ENCODE assay signal across 8 cellular contexts in the genomic region with DNA sequence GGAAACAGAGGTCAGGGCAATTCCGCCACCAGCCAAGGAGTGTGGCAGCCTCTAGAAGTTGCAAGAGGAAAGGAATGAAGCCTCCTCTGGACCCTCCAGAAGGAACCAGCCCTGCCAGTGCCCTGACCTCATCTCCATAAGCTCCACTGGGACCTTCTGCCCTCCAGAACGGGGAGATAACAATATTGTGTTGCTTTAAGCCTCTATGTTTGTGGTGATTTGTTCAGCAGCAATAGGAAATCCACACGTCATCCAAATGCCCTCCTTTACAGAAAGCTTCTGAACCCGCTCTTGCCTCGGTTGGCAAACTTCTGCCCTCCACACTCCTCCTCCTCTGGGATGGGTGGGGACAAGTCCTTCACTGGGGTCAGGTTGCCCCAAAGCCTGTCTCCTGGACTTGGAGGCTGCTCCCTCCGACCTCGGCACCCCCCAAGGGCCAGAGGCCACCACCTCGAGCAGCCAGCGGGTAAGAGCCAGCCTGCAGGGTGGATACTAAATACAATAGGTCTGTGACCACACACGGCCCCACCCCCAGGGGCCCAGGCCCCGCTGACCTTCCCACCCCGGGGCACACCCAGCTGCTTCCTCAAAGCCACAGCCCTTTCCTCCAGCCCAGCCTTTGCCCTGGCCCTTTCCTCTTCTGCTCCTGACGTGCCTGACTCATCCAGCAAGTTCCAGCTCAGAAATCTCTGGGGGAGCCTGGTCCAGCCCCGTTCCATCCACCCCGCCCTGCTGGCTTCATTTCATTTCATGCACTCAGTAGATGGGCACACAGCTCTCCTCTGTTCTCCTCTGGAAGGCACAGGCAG. TPM values are rescaled to one million over a fixed set of nuclear protein-coding genes. Genes with fewer than 3 reads are reported as not detected.
DNase-seq lines count a peak whose midpoint lies in the region; TF ChIP-seq lines count a peak whose summit lies in the region.

No MANE protein-coding gene starts in this region.

- TF ChIP-seq EP300 in SK-N-SH (IDR thresholded peaks at IDR 0.05; ENCODE audit: borderline replicate concordance in 1 of 2, low read depth in 1 of 2, low read length in 1 of 2), result peak in 1 of 2 experiments; percentile 22; a peak in 1 of 4 replicates
- TF ChIP-seq EP300 in ovary (IDR thresholded peaks at IDR 0.05), result no peak

- WGBS in SK-N-SH (ENCODE audit: low lambda C conversion rate), result 63% methylated on average over 9 of the region's 15 CpGs
- WGBS in ovary, 3 donors, result 52 to 54% (median 54%) methylated on average over 15 of the region's 15 CpGs

- H3K4me1 ChIP-seq in SK-N-SH (ENCODE audit: control insufficient read depth in 1 of 2, insufficient read depth in 2 of 2, low read depth in 1 of 2, low read length in 1 of 2) (peaks cover 0 to 7% of the 10 kb centered on the region in 2 experiments; a peak in 1 of 4 replicates), fibroblast of lung (ENCODE audit: control insufficient read depth, extremely low read depth, insufficient read depth, low read length) (peaks cover 7% of the 10 kb centered on the region), ovary (ENCODE audit: insufficient read depth) (peaks cover 26% of the 10 kb centered on the region)

- H3K27me3 ChIP-seq in SK-N-SH (ENCODE audit: insufficient read depth) (no peaks in the 10 kb centered on the region), fibroblast of lung (ENCODE audit: control insufficient read depth, insufficient read depth, low read length) (no peaks in the 10 kb centered on the region), ovary (no peaks in the 10 kb centered on the region)

- POLR2A ChIA-PET in SK-N-SH (lab: Yijun Ruan, JAX), result no interaction called here

- H3K9ac ChIP-seq in SK-N-SH, result no peak overlapping the region
- no peak overlapping the region for H3K9ac ChIP-seq in fibroblast of lung (ENCODE audit: insufficient read depth, low read length)

- TF ChIP-seq CTCF in SK-N-SH (IDR thresholded peaks at IDR 0.05), result no peak
- TF ChIP-seq CTCF in fibroblast of lung (conservative IDR thresholded peaks at IDR 0.05 in 1 of 2, IDR thresholded peaks at IDR 0.05 in 1 of 2; ENCODE audit: low read depth in 1 of 2, low read length in 2 of 2), result no peak
- TF ChIP-seq CTCF in ovary (IDR thresholded peaks at IDR 0.05), result no peak

- no peak overlapping the region for H3K27ac ChIP-seq in SK-N-SH (ENCODE audit: low read depth in 2 of 2, low read length in 1 of 2)
- H3K27ac ChIP-seq in fibroblast of lung (ENCODE audit: insufficient read depth, low read length), result no peak overlapping the region
- peak overlapping the region in 1 of 2 donors; percentile 49 for H3K27ac ChIP-seq in ovary

- H3K4me2 ChIP-seq in SK-N-SH (peak overlapping the region; percentile 38; the same call in 1 of the 2 replicates), fibroblast of lung (ENCODE audit: extremely low read depth, insufficient read depth, low read length) (no peak overlapping the region)

- no peaks in the 10 kb centered on the region for H3K79me2 ChIP-seq in SK-N-SH (ENCODE audit: insufficient read depth)
- H3K79me2 ChIP-seq in fibroblast of lung (ENCODE audit: control insufficient read depth, insufficient read depth, low read length), result no peaks in the 10 kb centered on the region

- H4K20me1 ChIP-seq in SK-N-SH (ENCODE audit: insufficient read depth) (no peaks in the 10 kb centered on the region), fibroblast of lung (ENCODE audit: control insufficient read depth, extremely low read depth, insufficient read depth, low read length) (no peaks in the 10 kb centered on the region)

- no peak overlapping the region for H3K4me3 ChIP-seq in SK-N-SH (ENCODE audit: low read depth in 2 of 2, low read length in 1 of 2)
- no peak overlapping the region for H3K4me3 ChIP-seq in fibroblast of lung (replicated peaks in 1 of 4; ENCODE audit: control extremely low read depth in 1 of 4, insufficient read depth in 1 of 4, low read depth in 3 of 4, low read length in 4 of 4)
- no peak overlapping the region for H3K4me3 ChIP-seq in ovary

- no peaks in the 10 kb centered on the region for H3F3A ChIP-seq in SK-N-SH (replicated peaks; ENCODE audit: insufficient read depth)

- TF ChIP-seq POLR2A in ovary (IDR thresholded peaks at IDR 0.05), result no peak

- no peaks in the 10 kb centered on the region for H3K9me3 ChIP-seq in SK-N-SH
- no peaks in the 10 kb centered on the region for H3K9me3 ChIP-seq in fibroblast of lung (ENCODE audit: control insufficient read depth, insufficient read depth, low read depth, low read length)
- no peaks in the 10 kb centered on the region for H3K9me3 ChIP-seq in ovary

- H3K36me3 ChIP-seq in SK-N-SH (replicated peaks in 1 of 2; ENCODE audit: control insufficient read depth in 1 of 2, insufficient read depth in 2 of 2, low read length in 1 of 2), result no peaks in the 10 kb centered on the region
- no peaks in the 10 kb centered on the region for H3K36me3 ChIP-seq in fibroblast of lung (ENCODE audit: control insufficient read depth, insufficient read depth, low read length)
- H3K36me3 ChIP-seq in ovary, result no peaks in the 10 kb centered on the region

- DNase-seq in Daoy (ENCODE audit: low read depth) (peak; percentile 80), SK-N-SH (no peak), fibroblast of lung (ENCODE audit: low read depth in 2 of 2) (peak; percentile 70 to 85), ovary (peak; percentile 50 to 77 (median 63)), DMS114 treated with DMSO at 0.1 percent for 48 hours (lab: John Stamatoyannopoulos, UW; ENCODE audit: unreplicated experiment) (no peak), NCI-H2196 treated with DMSO at 0.1 percent for 48 hours (lab: John Stamatoyannopoulos, UW; ENCODE audit: unreplicated experiment) (no peak), RKO (ENCODE audit: low spot score) (no peak)
- DNase-seq in activated CD4-positive, alpha-beta T cell treated with anti-CD3 and anti-CD28 coated beads, Interleukin-2, amount 50 U/mL, for 48 hours, result no peak

- CTCF ChIA-PET in SK-N-SH (lab: Yijun Ruan, JAX), result no interaction called here

- H2AFZ ChIP-seq in SK-N-SH (ENCODE audit: low read depth) (0 out of 2 replicates have a peak overlapping the region, but pooled peaks have one; percentile 67), fibroblast of lung (ENCODE audit: low read length) (no peak overlapping the region)

- intact Hi-C loops in ovary (cut with DNase I), result no loop called here

- no peak for TF ChIP-seq RAD21 in SK-N-SH (IDR thresholded peaks at IDR 0.05; ENCODE audit: low read length)

- H3K9me2 ChIP-seq in SK-N-SH, result no peaks in the 10 kb centered on the region

TF ChIP-seq in SK-N-SH, 30 proteins besides CTCF, POLR2A, EP300 and RAD21 (continues in another document):
- no peak for TF ChIP-seq FOXJ3 (CRISPR knock-in tag; IDR thresholded peaks at IDR 0.05)
- TF ChIP-seq GATA2 (CRISPR knock-in tag; IDR thresholded peaks at IDR 0.05), result no peak
- TF ChIP-seq NFIC (IDR thresholded peaks at IDR 0.05; ENCODE audit: borderline replicate concordance), result peak; percentile 35
- TF ChIP-seq FOXM1 (IDR thresholded peaks at IDR 0.05; ENCODE audit: low read depth), result no peak
- no peak for TF ChIP-seq MXI1 (IDR thresholded peaks at IDR 0.05; ENCODE audit: low read depth, low read length)
- TF ChIP-seq, protein P1, sequence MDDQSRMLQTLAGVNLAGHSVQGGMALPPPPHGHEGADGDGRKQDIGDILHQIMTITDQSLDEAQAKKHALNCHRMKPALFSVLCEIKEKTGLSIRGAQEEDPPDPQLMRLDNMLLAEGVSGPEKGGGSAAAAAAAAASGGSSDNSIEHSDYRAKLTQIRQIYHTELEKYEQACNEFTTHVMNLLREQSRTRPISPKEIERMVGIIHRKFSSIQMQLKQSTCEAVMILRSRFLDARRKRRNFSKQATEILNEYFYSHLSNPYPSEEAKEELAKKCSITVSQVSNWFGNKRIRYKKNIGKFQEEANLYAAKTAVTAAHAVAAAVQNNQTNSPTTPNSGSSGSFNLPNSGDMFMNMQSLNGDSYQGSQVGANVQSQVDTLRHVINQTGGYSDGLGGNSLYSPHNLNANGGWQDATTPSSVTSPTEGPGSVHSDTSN (IDR thresholded peaks at IDR 0.05), result no peak
- TF ChIP-seq SMC3 (IDR thresholded peaks at IDR 0.05; ENCODE audit: low read depth, low read length), result no peak
- no peak for TF ChIP-seq EZH2phosphoT487 (IDR thresholded peaks at IDR 0.05; ENCODE audit: borderline replicate concordance, low read depth)
- TF ChIP-seq RXRA (IDR thresholded peaks at IDR 0.05; ENCODE audit: borderline replicate concordance, low read depth), result no peak
- no peak; the same call in 1 of the 2 replicates for TF ChIP-seq JUND (IDR thresholded peaks at IDR 0.05)
- TF ChIP-seq RCOR1 (IDR thresholded peaks at IDR 0.05; ENCODE audit: low read length), result no peak
- no peak for TF ChIP-seq GABPA (IDR thresholded peaks at IDR 0.05; ENCODE audit: low read depth)
- TF ChIP-seq ELF1 (IDR thresholded peaks at IDR 0.05), result no peak
- TF ChIP-seq TEAD4 (IDR thresholded peaks at IDR 0.05; ENCODE audit: borderline replicate concordance, insufficient read depth), result no peak
- peak; percentile 33; the same call in 1 of the 2 replicates for TF ChIP-seq FOSL2 (IDR thresholded peaks at IDR 0.05; ENCODE audit: borderline replicate concordance, low read depth)
- no peak for TF ChIP-seq MEF2A (IDR thresholded peaks at IDR 0.05; ENCODE audit: borderline replicate concordance, low read depth)
- TF ChIP-seq TCF12 (IDR thresholded peaks at IDR 0.05), result peak; percentile 25; the same call in 1 of the 2 replicates
- no peak for TF ChIP-seq CHD2 (IDR thresholded peaks at IDR 0.05; ENCODE audit: low read length, partially characterized antibody)

RNA-seq across cellular contexts. Expression of a gene that starts 58.7 kb away (rescaled TPM):
- total RNA-seq in Daoy (2014; rRNA removed; shearing (Covaris generic)), result 29.8 and 57.9 TPM in 2 replicates
- 9.1 and 19.0 TPM in 2 replicates for polyA plus RNA-seq in SK-N-SH (2012; rRNA removed)
- 14.3 and 16.0 TPM in 2 replicates for polyA plus RNA-seq in SK-N-SH (2012; cell fraction: cytosol; rRNA removed)
- 61.3 and 99.7 TPM in 2 replicates for polyA plus RNA-seq in SK-N-SH (2012; cell fraction: nucleus; rRNA removed)
- total RNA-seq in fibroblast of lung, result 13.1 and 17.2 TPM in 2 replicates
- polyA plus RNA-seq in fibroblast of lung, result 6.1 and 7.2 TPM in 2 replicates
- 49.7 and 79.6 TPM in 2 replicates for polyA plus RNA-seq in fibroblast of lung (2012)
- 29.1 and 47.4 TPM in 2 replicates for polyA minus RNA-seq in fibroblast of lung (ENCODE audit: low replicate concordance)
- 100 to 1,000 TPM in 6 of 7 donors, 10 to 100 TPM in 1; 89.5 to 376 (median 270) TPM for total RNA-seq in ovary
- 100 to 1,000 TPM in 1 of 2 donors, 10 to 100 TPM in 1; 18.2 to 107 TPM for polyA plus RNA-seq in ovary

Comparison
In these comparisons a context has a peak if more than half of its experiments do, and no peak if none do; other contexts are left out.
1. DNase-seq: peak in Daoy (single experiment), fibroblast of lung (2 of 2) and ovary (5 of 5); none in SK-N-SH (single experiment), activated CD4-positive, alpha-beta T cell treated with anti-CD3 and anti-CD28 coated beads, Interleukin-2, amount 50 U/mL, for 48 hours (0 of 2), DMS114 treated with DMSO at 0.1 percent for 48 hours (single experiment), NCI-H2196 treated with DMSO at 0.1 percent for 48 hours (single experiment) and RKO (single experiment).